ENCODE assay signal across 11 cellular contexts in the genomic region with DNA sequence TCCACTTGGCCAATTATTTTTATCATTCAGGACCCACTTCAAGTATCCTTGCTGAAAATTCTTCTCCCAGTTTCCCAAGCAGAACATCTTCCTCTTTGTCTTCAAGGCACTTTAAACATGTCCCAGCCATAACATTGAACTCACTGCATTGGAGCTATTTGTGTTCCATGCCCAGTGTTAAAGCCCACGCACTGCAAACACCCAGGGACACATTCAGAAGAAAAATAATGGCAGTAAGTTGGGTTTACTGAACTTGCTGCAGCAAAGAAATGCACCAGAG. TPM values are rescaled to one million over a fixed set of nuclear protein-coding genes. Genes with fewer than 3 reads are reported as not detected.
DNase-seq lines count a peak whose midpoint lies in the region; ATAC-seq, FAIRE-seq and TF ChIP-seq lines count a peak whose summit lies in the region.
"Had no signal": no experiment of that assay in that cellular context is flagged by ENCODE, and none has a peak within 500 bp of the region (broad histone marks: within the 10 kb centered on the region; RNA-seq: fewer than 3 reads in every experiment).

No MANE protein-coding gene starts in this region.

- peak overlapping the region; percentile 99 for H3K27ac Mint-ChIP-seq in CD4-positive, alpha-beta T cell
- peak overlapping the region; percentile 6 for H3K27ac Mint-ChIP-seq in activated T-helper 1 cell treated with anti-CD3 and anti-CD28 coated beads, Interleukin-12 subunit alpha, Interleukin-12 subunit beta, Interleukin-2, Interleukin-4 antibody, amounts not matched to agents 30 ng/mL and 10 ng/mL and 1 ng/mL, durations not matched to agents 14 hours and 24 hours and 36 hours
- H3K27ac Mint-ChIP-seq: progenitor cell of endocrine pancreas had no signal

- CTCF ChIA-PET in A549 (lab: Yijun Ruan, JAX), result interaction anchor here (0.6 to 9.1 kb wide), 74 partner anchors 11 to 1057 kb away, joined by 3 to 130 read pairs (median 5); partner anchors contain the start of genes ACSS1, ENTPD6, GINS1 and PYGB
- CTCF ChIA-PET in CD4-positive, alpha-beta T cell (lab: Charles Lee), result interaction anchor here (0.6 to 3.7 kb wide), 6 partner anchors 44 to 405 kb away, joined by 3 to 33 read pairs (median 5); partner anchors contain the start of gene ACSS1

- no peak overlapping the region for H4K8ac ChIP-seq in mesenchymal stem cell (ENCODE audit: low read length)

- no peaks in the 10 kb centered on the region for H3K36me3 ChIP-seq in mesenchymal stem cell (ENCODE audit: control insufficient read depth in 1 of 2, insufficient read depth in 2 of 2, low read depth in 1 of 2, low read length in 2 of 2)
- H3K36me3 ChIP-seq: adrenal gland had no signal

- H3K4me3 Mint-ChIP-seq in CD4-positive, alpha-beta T cell, result peak overlapping the region; percentile 62
- peak overlapping the region; percentile 31 for H3K4me3 Mint-ChIP-seq in activated T-helper 1 cell treated with anti-CD3 and anti-CD28 coated beads, Interleukin-12 subunit alpha, Interleukin-12 subunit beta, Interleukin-2, Interleukin-4 antibody, amounts not matched to agents 30 ng/mL and 10 ng/mL and 1 ng/mL, durations not matched to agents 14 hours and 24 hours and 36 hours

- ATAC-seq in A549, result no peak
- no peak for ATAC-seq in CD4-positive, alpha-beta T cell (ENCODE audit: poor library complexity)
- no peak for ATAC-seq in HG03439 (IDR thresholded peaks at IDR 0.05; ENCODE audit: unreplicated experiment)
- no peak for ATAC-seq in HG03342 (IDR thresholded peaks at IDR 0.05; ENCODE audit: unreplicated experiment)

- H3K4ac ChIP-seq in mesenchymal stem cell (ENCODE audit: low read depth in 1 of 2, low read length in 2 of 2), result no peak overlapping the region

- no peaks in the 10 kb centered on the region for H3K27me3 ChIP-seq in CD4-positive, alpha-beta T cell (ENCODE audit: control insufficient read depth, insufficient read depth, low read length)
- peaks cover 0 to 12% of the 10 kb centered on the region in 2 experiments for H3K27me3 ChIP-seq in mesenchymal stem cell (ENCODE audit: control insufficient read depth in 1 of 2, insufficient read depth in 1 of 2, low read length in 2 of 2)
- H3K27me3 ChIP-seq: adrenal gland had no signal

- H2AFZ ChIP-seq in mesenchymal stem cell (ENCODE audit: low read depth, low read length), result no peak overlapping the region

- no peak for TF ChIP-seq RAD21 in A549 (conservative IDR thresholded peaks at IDR 0.05 in 1 of 2, IDR thresholded peaks at IDR 0.05 in 1 of 2)

- H3K9ac ChIP-seq in mesenchymal stem cell (ENCODE audit: low read length), result peak overlapping the region; percentile 93

- peak overlapping the region in 1 of 2 experiments; percentile 46 for H3K18ac ChIP-seq in mesenchymal stem cell (ENCODE audit: low read depth in 1 of 2, low read length in 2 of 2)

- H2BK12ac ChIP-seq in mesenchymal stem cell (ENCODE audit: low read length in 2 of 2), result no peak overlapping the region

- H3K4me2 ChIP-seq in A549 (peak overlapping the region; percentile 76), mesenchymal stem cell (ENCODE audit: low read length, poor library complexity, severe bottlenecking) (no peak overlapping the region)

- H3K79me1 ChIP-seq in mesenchymal stem cell (replicated peaks; ENCODE audit: low read length, poor library complexity, severe bottlenecking), result peaks cover 16% of the 10 kb centered on the region

- no peaks in the 10 kb centered on the region for H3K9me3 Mint-ChIP-seq in CD4-positive, alpha-beta T cell
- H3K9me3 Mint-ChIP-seq in activated T-helper 1 cell treated with anti-CD3 and anti-CD28 coated beads, Interleukin-12 subunit alpha, Interleukin-12 subunit beta, Interleukin-2, Interleukin-4 antibody, amounts not matched to agents 30 ng/mL and 10 ng/mL and 1 ng/mL, durations not matched to agents 14 hours and 24 hours and 36 hours, result no peaks in the 10 kb centered on the region

- H3K27ac ChIP-seq in A549, result peak overlapping the region; percentile 86 to 95; a peak in 2 of 6 replicates
- H3K27ac ChIP-seq in CD4-positive, alpha-beta T cell (ENCODE audit: low read depth, low read length), result no peak overlapping the region
- no peak overlapping the region for H3K27ac ChIP-seq in mesenchymal stem cell (ENCODE audit: low read length, poor library complexity, severe bottlenecking)

- no peak for TF ChIP-seq EP300 in A549 (IDR thresholded peaks at IDR 0.05)

- intact Hi-C loops in CD4-positive, alpha-beta T cell (cut with DNase I, micrococcal nuclease), result loop anchor here (2.0 to 10.0 kb wide), 8 partner anchors 185 to 1642 kb away; partner anchors contain the start of genes ENTPD6 (in 1 of the 2), NAPB (in 1 of the 2), NXT1 (in 1 of the 2) and PYGB (in 1 of the 2)
- intact Hi-C loops in activated T-helper 1 cell treated with anti-CD3 and anti-CD28 coated beads, Interleukin-12 subunit alpha, Interleukin-12 subunit beta, Interleukin-2, Interleukin-4 antibody, amounts not matched to agents 30 ng/mL and 10 ng/mL and 1 ng/mL, durations not matched to agents 14 hours and 24 hours and 36 hours (cut with micrococcal nuclease), result loop anchor here (1.0 to 5.0 kb wide), 6 partner anchors 62 to 1632 kb away; partner anchors contain the start of genes GZF1 and NANP

- TF ChIP-seq CTCF in A549 (IDR thresholded peaks at IDR 0.05), result no peak
- TF ChIP-seq CTCF in CD4-positive, alpha-beta T cell (IDR thresholded peaks at IDR 0.05), result no peak

- H2AK5ac ChIP-seq in mesenchymal stem cell (ENCODE audit: low read length, severe bottlenecking), result no peak overlapping the region

- H3K4me1 Mint-ChIP-seq in CD4-positive, alpha-beta T cell (ENCODE audit: low read depth), result peaks cover 59% of the 10 kb centered on the region
- peaks cover 40% of the 10 kb centered on the region for H3K4me1 Mint-ChIP-seq in activated T-helper 1 cell treated with anti-CD3 and anti-CD28 coated beads, Interleukin-12 subunit alpha, Interleukin-12 subunit beta, Interleukin-2, Interleukin-4 antibody, amounts not matched to agents 30 ng/mL and 10 ng/mL and 1 ng/mL, durations not matched to agents 14 hours and 24 hours and 36 hours (ENCODE audit: low read depth)

- FAIRE-seq in A549 (lab: Jason Lieb, UNC), result no peak

- peaks cover 7% of the 10 kb centered on the region for H3K36me3 Mint-ChIP-seq in CD4-positive, alpha-beta T cell (ENCODE audit: low read depth)
- H3K36me3 Mint-ChIP-seq in activated T-helper 1 cell treated with anti-CD3 and anti-CD28 coated beads, Interleukin-12 subunit alpha, Interleukin-12 subunit beta, Interleukin-2, Interleukin-4 antibody, amounts not matched to agents 30 ng/mL and 10 ng/mL and 1 ng/mL, durations not matched to agents 14 hours and 24 hours and 36 hours (ENCODE audit: low read depth), result peaks cover 13% of the 10 kb centered on the region

- H3K9me3 ChIP-seq in A549, result no peaks in the 10 kb centered on the region
- H3K9me3 ChIP-seq in CD4-positive, alpha-beta T cell (ENCODE audit: control insufficient read depth, low read length), result no peaks in the 10 kb centered on the region
- H3K9me3 ChIP-seq in mesenchymal stem cell (ENCODE audit: control insufficient read depth, low read length), result no peaks in the 10 kb centered on the region
- H3K9me3 ChIP-seq: adrenal gland had no signal

- DNase-seq in A549 (ENCODE audit: low read depth in 1 of 2, low spot score in 1 of 2) (no peak), mesenchymal stem cell (no peak), DMS79 treated with DMSO at 0.1 percent for 48 hours (lab: John Stamatoyannopoulos, UW) (no peak), NOMO-1 treated with DMSO at 0.1 percent for 48 hours (lab: John Stamatoyannopoulos, UW; ENCODE audit: unreplicated experiment) (no peak)
- no peak for DNase-seq in CD4-positive, alpha-beta T cell
- DNase-seq in activated T-helper 1 cell treated with anti-CD3 and anti-CD28 coated beads, Interleukin-12 subunit alpha, Interleukin-12 subunit beta, Interleukin-2, Interleukin-4 antibody, amounts not matched to agents 30 ng/mL and 10 ng/mL and 1 ng/mL, durations not matched to agents 14 hours and 24 hours and 36 hours (ENCODE audit: low spot score), result no peak
- DNase-seq: Right ventricle myocardium superior had no signal

- no peak overlapping the region for H2BK15ac ChIP-seq in mesenchymal stem cell (ENCODE audit: low read depth, poor library complexity, severe bottlenecking)

- POLR2A ChIA-PET in A549 (lab: Yijun Ruan, JAX), result interaction anchor here (0.9 to 2.2 kb wide), 3 partner anchors 71 to 404 kb away, joined by 3 to 7 read pairs (median 3); no protein-coding TSS in a partner anchor
- POLR2A ChIA-PET in CD4-positive, alpha-beta T cell (lab: Charles Lee), result interaction anchor here (1.0 to 7.0 kb wide), 7 partner anchors 60 to 201 kb away, joined by 3 to 77 read pairs (median 7); partner anchors contain the start of genes ACSS1 and ENTPD6

- H3K4me1 ChIP-seq in A549 (peaks cover 40% of the 10 kb centered on the region), mesenchymal stem cell (ENCODE audit: control insufficient read depth, insufficient read depth, low read depth, low read length) (peaks cover 14% of the 10 kb centered on the region)

- TF ChIP-seq POLR2A in A549 (IDR thresholded peaks at IDR 0.05; ENCODE audit: low read length), result no peak

- no peaks in the 10 kb centered on the region for H3K27me3 Mint-ChIP-seq in CD4-positive, alpha-beta T cell
- peaks cover 19% of the 10 kb centered on the region for H3K27me3 Mint-ChIP-seq in activated T-helper 1 cell treated with anti-CD3 and anti-CD28 coated beads, Interleukin-12 subunit alpha, Interleukin-12 subunit beta, Interleukin-2, Interleukin-4 antibody, amounts not matched to agents 30 ng/mL and 10 ng/mL and 1 ng/mL, durations not matched to agents 14 hours and 24 hours and 36 hours (ENCODE audit: insufficient read depth)

- no peak overlapping the region for H3K23ac ChIP-seq in mesenchymal stem cell (ENCODE audit: low read length in 2 of 2)

- no peak overlapping the region for H3K14ac ChIP-seq in mesenchymal stem cell (ENCODE audit: low read length in 2 of 2)

- 38% methylated on average over 1 of the region's 1 CpG for WGBS in A549 (ENCODE audit: missing lambda C conversion rate)
- WGBS in mesenchymal stem cell, result 96% methylated on average over 1 of the region's 1 CpG

- H4K91ac ChIP-seq in mesenchymal stem cell (ENCODE audit: low read length), result no peak overlapping the region

- H3K4me3 ChIP-seq in A549, result no peak overlapping the region
- no peak overlapping the region for H3K4me3 ChIP-seq in mesenchymal stem cell (ENCODE audit: insufficient read depth in 1 of 2, low read depth in 1 of 2, low read length in 2 of 2)

- H2BK120ac ChIP-seq in mesenchymal stem cell (ENCODE audit: low read depth, low read length), result no peak overlapping the region

- no peak overlapping the region for H2BK5ac ChIP-seq in mesenchymal stem cell (ENCODE audit: low read depth, low read length, poor library complexity, severe bottlenecking)

RNA-seq across cellular contexts. Expression of gene APMAP, which starts 1.6 kb away (rescaled TPM):
- polyA plus RNA-seq in A549 (2011; rRNA removed) (113 and 118 TPM in 2 replicates), A549 (2017; fragmentation: RNase III; extraction: RNeasy Plus Mini Kit Qiagen cat#74134 plus additional on column Dnase treatment) (137 to 141 TPM (median 139 TPM) in 3 replicates)
- 83.8 and 86.7 TPM in 2 replicates for polyA plus RNA-seq in A549 (2012; cell fraction: cytosol; rRNA removed)
- polyA plus RNA-seq in A549 (2012; cell fraction: nucleus; rRNA removed), result 100 and 130 TPM in 2 replicates
- 42.3 and 45.4 TPM in 2 replicates for polyA minus RNA-seq in A549 (2011; rRNA and poly(A)+ RNA removed)
- total RNA-seq in CD4-positive, alpha-beta T cell, result 10 to 100 TPM in 1 of 2 experiments, 1 to 10 TPM in 1; 9.5 to 11.3 TPM
- total RNA-seq in activated T-helper 1 cell treated with anti-CD3 and anti-CD28 coated beads, Interleukin-12 subunit alpha, Interleukin-12 subunit beta, Interleukin-2, Interleukin-4 antibody, amounts not matched to agents 30 ng/mL and 10 ng/mL and 1 ng/mL, durations not matched to agents 14 hours and 24 hours and 36 hours, result 57.7 and 58.7 TPM in 2 replicates
- 103 TPM for polyA plus RNA-seq in mesenchymal stem cell (2013, experiment 1 of 2)
- polyA plus RNA-seq in mesenchymal stem cell (2013, experiment 2 of 2), result 103 TPM

RNA-seq across cellular contexts. Expression of gene CST7, which starts 45.1 kb away (rescaled TPM):
- polyA plus RNA-seq in A549 (2011; rRNA removed), result not detected in 2 replicates
- polyA plus RNA-seq in A549 (2012; cell fraction: cytosol; rRNA removed), result not detected in 2 replicates
- not detected in 2 replicates for polyA plus RNA-seq in A549 (2012; cell fraction: nucleus; rRNA removed)
- not detected in 3 replicates for polyA plus RNA-seq in A549 (2017; fragmentation: RNase III; extraction: RNeasy Plus Mini Kit Qiagen cat#74134 plus additional on column Dnase treatment)
- not detected in 2 replicates for polyA minus RNA-seq in A549 (2011; rRNA and poly(A)+ RNA removed)
- total RNA-seq in CD4-positive, alpha-beta T cell, result 1 to 10 TPM; 3.2 to 4.4 TPM
- 127 and 133 TPM in 2 replicates for total RNA-seq in activated T-helper 1 cell treated with anti-CD3 and anti-CD28 coated beads, Interleukin-12 subunit alpha, Interleukin-12 subunit beta, Interleukin-2, Interleukin-4 antibody, amounts not matched to agents 30 ng/mL and 10 ng/mL and 1 ng/mL, durations not matched to agents 14 hours and 24 hours and 36 hours
- not detected for polyA plus RNA-seq in mesenchymal stem cell (2013, experiment 1 of 2)
- polyA plus RNA-seq in mesenchymal stem cell (2013, experiment 2 of 2), result not detected
- total RNA-seq: progenitor cell of endocrine pancreas had no signal

Comparison
In these comparisons a context has a peak if more than half of its experiments do, and no peak if none do; other contexts are left out.
1. H3K27ac ChIP-seq: peak in A549 (2 of 2); none in CD4-positive, alpha-beta T cell (single experiment) and mesenchymal stem cell (single experiment).
2. RNA of gene CST7, which starts 45.1 kb away (total RNA-seq): 127 to 133 TPM in activated T-helper 1 cell treated with anti-CD3 and anti-CD28 coated beads, Interleukin-12 subunit alpha, Interleukin-12 subunit beta, Interleukin-2, Interleukin-4 antibody, amounts not matched to agents 30 ng/mL and 10 ng/mL and 1 ng/mL, durations not matched to agents 14 hours and 24 hours and 36 hours; 3.2 to 4.4 TPM in CD4-positive, alpha-beta T cell; every median in the first group is over 10 times any median in the second.